In genomic region chr19:13761423-13761822, GRCh38 we compare ENCODE assay signal across 2 cellular contexts.
TF ChIP-seq lines count a peak whose summit lies in the region.

No MANE protein-coding gene starts in this region.

TF ChIP-seq in HEK293T, 16 proteins besides CTCF, POLR2A, EP300 and RAD21:
- no peak for TF ChIP-seq ARNT (IDR thresholded peaks at IDR 0.05)
- TF ChIP-seq HDGF (IDR thresholded peaks at IDR 0.05; ENCODE audit: borderline replicate concordance): no peak
- TF ChIP-seq, protein P1, sequence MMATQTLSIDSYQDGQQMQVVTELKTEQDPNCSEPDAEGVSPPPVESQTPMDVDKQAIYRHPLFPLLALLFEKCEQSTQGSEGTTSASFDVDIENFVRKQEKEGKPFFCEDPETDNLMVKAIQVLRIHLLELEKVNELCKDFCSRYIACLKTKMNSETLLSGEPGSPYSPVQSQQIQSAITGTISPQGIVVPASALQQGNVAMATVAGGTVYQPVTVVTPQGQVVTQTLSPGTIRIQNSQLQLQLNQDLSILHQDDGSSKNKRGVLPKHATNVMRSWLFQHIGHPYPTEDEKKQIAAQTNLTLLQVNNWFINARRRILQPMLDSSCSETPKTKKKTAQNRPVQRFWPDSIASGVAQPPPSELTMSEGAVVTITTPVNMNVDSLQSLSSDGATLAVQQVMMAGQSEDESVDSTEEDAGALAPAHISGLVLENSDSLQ (IDR thresholded peaks at IDR 0.05): no peak
- no peak for TF ChIP-seq ELF4 (IDR thresholded peaks at IDR 0.05)
- TF ChIP-seq CTBP1 (IDR thresholded peaks at IDR 0.05; ENCODE audit: borderline replicate concordance): no peak
- no peak for TF ChIP-seq TARDBP (IDR thresholded peaks at IDR 0.05)
- no peak for TF ChIP-seq NFRKB (IDR thresholded peaks at IDR 0.05)

TF ChIP-seq in GM12891, 5 proteins besides CTCF, POLR2A, EP300 and RAD21:
- TF ChIP-seq POLR2AphosphoS5 (IDR thresholded peaks at IDR 0.05; ENCODE audit: low read depth, low read length): no peak
- no peak for TF ChIP-seq POU2F2 (IDR thresholded peaks at IDR 0.05; ENCODE audit: low read depth, low read length)
- TF ChIP-seq SPI1 (IDR thresholded peaks at IDR 0.05; ENCODE audit: low read depth, low read length): no peak
- no peak for TF ChIP-seq TAF1 (IDR thresholded peaks at IDR 0.05; ENCODE audit: low read depth, low read length)
- TF ChIP-seq PAX5 (IDR thresholded peaks at IDR 0.05; ENCODE audit: insufficient read depth, low read length, severe bottlenecking): no peak
